ENCODE assay signal across 27 cellular contexts in the genomic region with DNA sequence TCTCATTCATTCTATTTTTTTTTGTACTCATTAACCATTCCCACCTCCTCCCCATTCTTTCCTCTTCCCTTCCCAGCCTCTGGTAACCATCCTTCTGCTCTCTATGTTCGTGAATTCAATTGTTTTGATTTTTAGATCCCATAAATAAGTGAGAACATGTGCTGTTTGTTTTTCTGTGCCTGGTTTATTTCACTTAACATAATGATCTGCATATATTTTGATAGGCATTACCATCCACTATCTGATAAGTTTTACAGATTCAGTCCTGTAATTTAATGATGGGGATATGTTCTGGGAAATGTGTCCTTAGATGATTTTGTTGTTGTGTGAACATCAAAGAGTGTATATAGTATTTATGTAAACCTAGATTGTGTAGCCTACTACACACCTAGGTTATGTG.
"Had no signal": no experiment of that assay in that cellular context is flagged by ENCODE, and none has a peak within 500 bp of the region (broad histone marks: within the 10 kb centered on the region; RNA-seq: fewer than 3 reads in every experiment).

No MANE protein-coding gene starts in this region.

- H3K9me3 ChIP-seq: colonic mucosa, esophagus muscularis mucosa, esophagus squamous epithelium, gastrocnemius medialis, gastroesophageal sphincter, heart left ventricle, heart right ventricle had no signal

- H3K4me3 ChIP-seq: colonic mucosa, coronary artery, dorsolateral prefrontal cortex, esophagus muscularis mucosa, esophagus squamous epithelium, gastrocnemius medialis, gastroesophageal sphincter, heart left ventricle, heart right ventricle had no signal

- FAIRE-seq: colon, endothelial cell of umbilical vein had no signal

- H3K4me1 ChIP-seq: colonic mucosa, esophagus muscularis mucosa, esophagus squamous epithelium, foreskin keratinocyte, gastrocnemius medialis, gastroesophageal sphincter, heart left ventricle, heart right ventricle had no signal

- H3K9me3 Mint-ChIP-seq: dendritic cell treated with granulocyte-macrophage colony-stimulating factor and Interleukin-4, amounts not matched to agents 40 ng/mL and 50 ng/mL, for 4 days; effector memory CD8-positive, alpha-beta T cell; endodermal cell had no signal

- H3K36me3 ChIP-seq: colonic mucosa, esophagus muscularis mucosa, esophagus squamous epithelium, gastrocnemius medialis, gastroesophageal sphincter, heart left ventricle, heart right ventricle had no signal

- H3K27me3 ChIP-seq: colonic mucosa, dorsolateral prefrontal cortex, esophagus muscularis mucosa, esophagus squamous epithelium, foreskin keratinocyte, gastrocnemius medialis, gastroesophageal sphincter had no signal

- H3K27ac Mint-ChIP-seq: dendritic cell treated with granulocyte-macrophage colony-stimulating factor and Interleukin-4, amounts not matched to agents 40 ng/mL and 50 ng/mL, for 4 days; effector memory CD8-positive, alpha-beta T cell; endodermal cell had no signal

- H3K27ac ChIP-seq: colonic mucosa, coronary artery, dorsolateral prefrontal cortex, epithelial cell of prostate, esophagus muscularis mucosa, esophagus squamous epithelium, foreskin keratinocyte, gastrocnemius medialis, gastroesophageal sphincter, heart left ventricle, heart right ventricle had no signal

- H3K27me3 Mint-ChIP-seq: dendritic cell treated with granulocyte-macrophage colony-stimulating factor and Interleukin-4, amounts not matched to agents 40 ng/mL and 50 ng/mL, for 4 days had no signal

- ATAC-seq: effector memory CD8-positive, alpha-beta T cell; esophagus mucosa; foreskin keratinocyte; gastrocnemius medialis; gastroesophageal sphincter; heart left ventricle; heart right ventricle had no signal

- H3K4me3 Mint-ChIP-seq: dendritic cell treated with granulocyte-macrophage colony-stimulating factor and Interleukin-4, amounts not matched to agents 40 ng/mL and 50 ng/mL, for 4 days; effector memory CD8-positive, alpha-beta T cell; endodermal cell had no signal

- DNase-seq: colonic mucosa; cortex of kidney; dermis blood vessel endothelial cell; dorsolateral prefrontal cortex; effector CD4-positive, alpha-beta T cell; effector CD8-positive, alpha-beta T cell; effector memory CD4-positive, alpha-beta T cell; effector memory CD8-positive, alpha-beta T cell; endodermal cell; erythroblast; esophagus squamous epithelium; foreskin fibroblast; foreskin keratinocyte; foreskin melanocyte; gastrocnemius medialis; glutamatergic neuron; head of caudate nucleus; heart left ventricle; heart right ventricle had no signal
